Comparison of ENCODE assay signal across 8 cellular contexts in genomic region chr6:111870751-111871064, GRCh38. TPM values are rescaled to one million over a fixed set of nuclear protein-coding genes. Genes with fewer than 3 reads are reported as not detected.
DNase-seq lines count a peak whose midpoint lies in the region; ATAC-seq and TF ChIP-seq lines count a peak whose summit lies in the region.

No MANE protein-coding gene starts in this region.

- no peak for ATAC-seq in T-cell (replicated peaks in 1 of 4)
- ATAC-seq in stimulated activated effector memory CD8-positive, alpha-beta T cell treated with anti-CD3 and anti-CD28 coated beads, Interleukin-12 subunit alpha, Interleukin-12 subunit beta, amount 100 ng/mL, for 72 hours: no peak

- no peak overlapping the region for H3K4me3 ChIP-seq in MM.1S (ENCODE audit: low read length)

- H3K36me3 ChIP-seq in MM.1S (replicated peaks; ENCODE audit: insufficient read depth, low read length): no peaks in the 10 kb centered on the region

- H3K4me1 ChIP-seq in MM.1S (ENCODE audit: low read length): 0 out of 2 replicates have a peak, but pooled peaks cover 3% of the 10 kb centered on the region

- no peak overlapping the region for H3K4me2 ChIP-seq in MM.1S (ENCODE audit: low read depth, low read length)

- H3K9ac ChIP-seq in MM.1S (ENCODE audit: low read length): no peak overlapping the region

- no peaks in the 10 kb centered on the region for H3K79me2 ChIP-seq in MM.1S (ENCODE audit: low read length)

- no peaks in the 10 kb centered on the region for H4K20me1 ChIP-seq in MM.1S (ENCODE audit: insufficient read depth, low read length)

- H3K27ac ChIP-seq in MM.1S (ENCODE audit: low read length): no peak overlapping the region

- H2AFZ ChIP-seq in MM.1S (ENCODE audit: low read length): no peak overlapping the region

- TF ChIP-seq CTCF in MM.1S (IDR thresholded peaks at IDR 0.05; ENCODE audit: low read length): no peak

- H3K27me3 Mint-ChIP-seq in activated CD4-positive, alpha-beta T cell treated with anti-CD3 and anti-CD28 coated beads, Interleukin-2, amount 10 ng/mL, durations not matched to agents 24 days and 14 days: peaks cover under 1% of the 10 kb centered on the region
- H3K27me3 Mint-ChIP-seq in T-cell: no peaks in the 10 kb centered on the region

- POLR2A ChIA-PET in T-cell (lab: Charles Lee): interaction anchor here (0.6 to 1.2 kb wide), 4 partner anchors 16 to 119 kb away, joined by 3 to 6 read pairs (median 4); no protein-coding TSS in a partner anchor

- H3K9me2 ChIP-seq in MM.1S (replicated peaks; ENCODE audit: insufficient read depth, low read length): no peaks in the 10 kb centered on the region

- no peaks in the 10 kb centered on the region for H3F3A ChIP-seq in MM.1S (ENCODE audit: insufficient read depth, low read length)

- DNase-seq in activated CD4-positive, alpha-beta T cell treated with anti-CD3 and anti-CD28 coated beads, Interleukin-2, amount 10 ng/mL, durations not matched to agents 24 days and 14 days: no peak
- no peak for DNase-seq in activated CD4-positive, alpha-beta T cell treated with anti-CD3 and anti-CD28 coated beads, Interleukin-2, amount 50 U/mL, for 1 hour
- DNase-seq in T-cell (no peak), globus pallidus (ENCODE audit: low spot score) (peak; percentile 52), MM.1S (no peak), DMS153 (lab: John Stamatoyannopoulos, UW) (no peak), posterior cingulate gyrus (no peak)
- DNase-seq in stimulated activated effector memory CD8-positive, alpha-beta T cell treated with anti-CD3 and anti-CD28 coated beads, Interleukin-12 subunit alpha, Interleukin-12 subunit beta, amount 100 ng/mL, for 72 hours (ENCODE audit: low spot score in 2 of 2): no peak

- H3K9me3 Mint-ChIP-seq in activated CD4-positive, alpha-beta T cell treated with anti-CD3 and anti-CD28 coated beads, Interleukin-2, amount 10 ng/mL, durations not matched to agents 24 days and 14 days: no peaks in the 10 kb centered on the region
- no peaks in the 10 kb centered on the region for H3K9me3 Mint-ChIP-seq in T-cell
- H3K9me3 Mint-ChIP-seq in stimulated activated effector memory CD8-positive, alpha-beta T cell treated with anti-CD3 and anti-CD28 coated beads, Interleukin-12 subunit alpha, Interleukin-12 subunit beta, amount 100 ng/mL, for 72 hours: no peaks in the 10 kb centered on the region

- intact Hi-C loops in activated CD4-positive, alpha-beta T cell treated with anti-CD3 and anti-CD28 coated beads, Interleukin-2, amount 10 ng/mL, durations not matched to agents 24 days and 14 days (cut with micrococcal nuclease): loop anchor here (1.0 to 5.0 kb wide), 12 partner anchors 7 to 613 kb away; partner anchors contain the start of genes FAM229B and TUBE1
- intact Hi-C loops in posterior cingulate gyrus (cut with DNase I): loop anchor here (5.0 to 10.0 kb wide), 2 partner anchors 56 to 127 kb away; no protein-coding TSS in a partner anchor

- H3K27ac Mint-ChIP-seq in activated CD4-positive, alpha-beta T cell treated with anti-CD3 and anti-CD28 coated beads, Interleukin-2, amount 10 ng/mL, durations not matched to agents 24 days and 14 days: peak overlapping the region; percentile 95
- peak overlapping the region; percentile 80 to 94 for H3K27ac Mint-ChIP-seq in T-cell
- H3K27ac Mint-ChIP-seq in stimulated activated effector memory CD8-positive, alpha-beta T cell treated with anti-CD3 and anti-CD28 coated beads, Interleukin-12 subunit alpha, Interleukin-12 subunit beta, amount 100 ng/mL, for 72 hours: peak overlapping the region; percentile 83

- CTCF ChIA-PET in T-cell (lab: Charles Lee): interaction anchor here in 1 of 2 donors (0.5 to 3.5 kb wide), 10 partner anchors 12 to 136 kb away, joined by 3 to 13 read pairs (median 4); no protein-coding TSS in a partner anchor

- peaks cover 50% of the 10 kb centered on the region for H3K36me3 Mint-ChIP-seq in activated CD4-positive, alpha-beta T cell treated with anti-CD3 and anti-CD28 coated beads, Interleukin-2, amount 10 ng/mL, durations not matched to agents 24 days and 14 days (ENCODE audit: low read depth)
- H3K36me3 Mint-ChIP-seq in T-cell: peaks cover 12% of the 10 kb centered on the region
- H3K36me3 Mint-ChIP-seq in stimulated activated effector memory CD8-positive, alpha-beta T cell treated with anti-CD3 and anti-CD28 coated beads, Interleukin-12 subunit alpha, Interleukin-12 subunit beta, amount 100 ng/mL, for 72 hours: peaks cover 57% of the 10 kb centered on the region

- H3K4me3 Mint-ChIP-seq in activated CD4-positive, alpha-beta T cell treated with anti-CD3 and anti-CD28 coated beads, Interleukin-2, amount 10 ng/mL, durations not matched to agents 24 days and 14 days: peak overlapping the region; percentile 99
- peak overlapping the region; percentile 96 to 99 (median 98) for H3K4me3 Mint-ChIP-seq in T-cell
- H3K4me3 Mint-ChIP-seq in stimulated activated effector memory CD8-positive, alpha-beta T cell treated with anti-CD3 and anti-CD28 coated beads, Interleukin-12 subunit alpha, Interleukin-12 subunit beta, amount 100 ng/mL, for 72 hours: peak overlapping the region; percentile 97

- H3K9me3 ChIP-seq in MM.1S (replicated peaks; ENCODE audit: insufficient read depth, low read length): no peaks in the 10 kb centered on the region

- H3K27me3 ChIP-seq in MM.1S (replicated peaks; ENCODE audit: insufficient read depth, low read length): no peaks in the 10 kb centered on the region

- peaks cover 56% of the 10 kb centered on the region for H3K4me1 Mint-ChIP-seq in activated CD4-positive, alpha-beta T cell treated with anti-CD3 and anti-CD28 coated beads, Interleukin-2, amount 10 ng/mL, durations not matched to agents 24 days and 14 days
- H3K4me1 Mint-ChIP-seq in T-cell: peaks cover 68 to 76% (median 68%) of the 10 kb centered on the region in 3 donors
- peaks cover 59% of the 10 kb centered on the region for H3K4me1 Mint-ChIP-seq in stimulated activated effector memory CD8-positive, alpha-beta T cell treated with anti-CD3 and anti-CD28 coated beads, Interleukin-12 subunit alpha, Interleukin-12 subunit beta, amount 100 ng/mL, for 72 hours

RNA-seq across cellular contexts. Expression of gene FYN, which starts 2.5 kb away (rescaled TPM):
- total RNA-seq in activated CD4-positive, alpha-beta T cell treated with anti-CD3 and anti-CD28 coated beads, Interleukin-2, amount 10 ng/mL, durations not matched to agents 24 days and 14 days: 331 and 341 TPM in 2 replicates
- total RNA-seq in T-cell: 100 to 1,000 TPM; 466 to 573 (median 534) TPM
